ENCODE assay signal across 12 cellular contexts in genomic region chr5:177503351-177504085, GRCh38.
"Had no signal": no experiment of that assay in that cellular context is flagged by ENCODE, and none has a peak within 500 bp of the region (broad histone marks: within the 10 kb centered on the region; RNA-seq: fewer than 3 reads in every experiment).

No MANE protein-coding gene starts in this region.

- H3K27ac ChIP-seq: coronary artery, heart left ventricle had no signal

- H3K4me2 ChIP-seq: smooth muscle cell had no signal

- DNase-seq: effector CD8-positive, alpha-beta T cell; foreskin melanocyte; hippocampal formation; left colon; naive thymus-derived CD4-positive, alpha-beta T cell; nephron progenitor cell; stimulated activated CD4-positive, alpha-beta T cell treated with anti-CD3 and anti-CD28 coated beads, Interleukin-2, amount 100 ng/mL, for 48 hours; stimulated activated naive CD4-positive, alpha-beta T cell treated with Interleukin-2 at 50 U/mL for 16 hours; trophoblast cell had no signal

- ATAC-seq: heart left ventricle; left colon; naive thymus-derived CD4-positive, alpha-beta T cell had no signal

- H3K4me3 ChIP-seq: coronary artery, heart left ventricle, smooth muscle cell had no signal

- H3K9me3 ChIP-seq: heart left ventricle had no signal

- H3K27me3 ChIP-seq: heart left ventricle had no signal
